8 cellular contexts compared by ENCODE assay signal in the genomic region with DNA sequence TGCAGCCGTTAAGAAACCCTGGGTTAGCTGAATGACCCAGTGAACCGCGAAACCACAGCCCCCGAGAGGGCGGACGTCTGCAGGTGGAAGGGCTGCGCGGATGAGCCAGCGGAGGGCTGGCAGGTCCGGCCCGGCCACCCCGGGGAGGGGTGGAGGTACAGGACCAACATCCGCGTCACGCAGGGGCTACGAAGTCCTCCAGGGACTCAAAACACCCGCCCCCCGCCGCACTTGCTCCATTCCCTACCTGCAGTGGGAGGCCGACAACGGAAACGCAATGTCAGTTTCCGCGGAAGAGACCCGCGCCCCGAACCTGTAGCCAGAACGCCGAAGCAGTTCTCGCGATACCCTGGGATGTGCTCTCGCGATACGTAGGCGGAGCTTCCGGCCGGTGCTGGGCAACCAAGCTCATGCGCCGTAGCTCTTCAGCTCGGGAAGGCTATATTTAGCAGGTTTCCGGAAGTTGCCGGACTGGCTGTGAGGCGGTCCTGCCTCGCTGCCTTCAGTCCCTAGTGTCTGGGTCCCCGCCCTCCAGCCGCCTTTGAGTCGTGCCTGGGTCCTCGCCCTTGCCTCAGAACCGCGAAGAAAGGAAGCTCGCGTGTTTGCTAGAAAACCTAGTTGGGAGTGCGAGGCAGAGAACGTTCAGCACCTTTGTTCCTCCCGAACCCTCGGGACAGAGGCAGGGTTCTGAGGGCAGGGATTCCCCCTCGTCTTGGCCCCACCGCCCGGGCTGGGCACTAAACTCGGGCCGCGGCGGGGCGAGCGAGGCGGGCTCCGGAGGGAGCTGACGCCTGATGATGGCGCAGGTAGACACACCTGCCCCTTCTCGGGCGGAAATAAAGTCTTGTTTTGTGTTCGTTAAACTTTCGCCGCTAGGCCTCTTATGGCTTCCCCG. TPM values are rescaled to one million over a fixed set of nuclear protein-coding genes. Genes with fewer than 3 reads are reported as not detected.
A peak's percentile ranks its signal among the peaks of the same experiment; 100 is the strongest.
DNase-seq lines count a peak whose midpoint lies in the region; ATAC-seq and TF ChIP-seq lines count a peak whose summit lies in the region.

A gene with protein sequence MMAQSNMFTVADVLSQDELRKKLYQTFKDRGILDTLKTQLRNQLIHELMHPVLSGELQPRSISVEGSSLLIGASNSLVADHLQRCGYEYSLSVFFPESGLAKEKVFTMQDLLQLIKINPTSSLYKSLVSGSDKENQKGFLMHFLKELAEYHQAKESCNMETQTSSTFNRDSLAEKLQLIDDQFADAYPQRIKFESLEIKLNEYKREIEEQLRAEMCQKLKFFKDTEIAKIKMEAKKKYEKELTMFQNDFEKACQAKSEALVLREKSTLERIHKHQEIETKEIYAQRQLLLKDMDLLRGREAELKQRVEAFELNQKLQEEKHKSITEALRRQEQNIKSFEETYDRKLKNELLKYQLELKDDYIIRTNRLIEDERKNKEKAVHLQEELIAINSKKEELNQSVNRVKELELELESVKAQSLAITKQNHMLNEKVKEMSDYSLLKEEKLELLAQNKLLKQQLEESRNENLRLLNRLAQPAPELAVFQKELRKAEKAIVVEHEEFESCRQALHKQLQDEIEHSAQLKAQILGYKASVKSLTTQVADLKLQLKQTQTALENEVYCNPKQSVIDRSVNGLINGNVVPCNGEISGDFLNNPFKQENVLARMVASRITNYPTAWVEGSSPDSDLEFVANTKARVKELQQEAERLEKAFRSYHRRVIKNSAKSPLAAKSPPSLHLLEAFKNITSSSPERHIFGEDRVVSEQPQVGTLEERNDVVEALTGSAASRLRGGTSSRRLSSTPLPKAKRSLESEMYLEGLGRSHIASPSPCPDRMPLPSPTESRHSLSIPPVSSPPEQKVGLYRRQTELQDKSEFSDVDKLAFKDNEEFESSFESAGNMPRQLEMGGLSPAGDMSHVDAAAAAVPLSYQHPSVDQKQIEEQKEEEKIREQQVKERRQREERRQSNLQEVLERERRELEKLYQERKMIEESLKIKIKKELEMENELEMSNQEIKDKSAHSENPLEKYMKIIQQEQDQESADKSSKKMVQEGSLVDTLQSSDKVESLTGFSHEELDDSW (plus strand): TSS at position 471 of the 895 bp plus-strand sequence. CDS start 324 bp downstream, at position 795.
A gene (minus strand): TSS at position 343 of the 895 bp plus-strand sequence. CDS start 14,657 bp downstream, outside the sequence.

- H3K27ac ChIP-seq in SU-DHL-6 (ENCODE audit: low read depth, low read length) (peak within 1 kb of the TSS; percentile 95), thymus (ENCODE audit: low read depth) (peak within 1 kb of the TSS; percentile 94)

- peaks cover 10% of the 10 kb centered on the region; the same call in 1 of the 2 replicates for H3K36me3 ChIP-seq in SU-DHL-6 (ENCODE audit: low read length)
- no peaks in the 10 kb centered on the region for H3K36me3 ChIP-seq in thymus (ENCODE audit: control insufficient read depth, insufficient read depth)

- H2AFZ ChIP-seq in SU-DHL-6 (ENCODE audit: low read depth, low read length, severe bottlenecking): peak within 1 kb of the TSS; percentile 62

- ATAC-seq in HG02678 (IDR thresholded peaks at IDR 0.05; ENCODE audit: unreplicated experiment): peak; percentile 89
- ATAC-seq in activated naive CD8-positive, alpha-beta T cell treated with anti-CD3 and anti-CD28 coated beads, Interleukin-2, amount 10 ng/mL, durations not matched to agents 7 days and 5 days (ENCODE audit: low read depth): peak; percentile 98

- peaks cover 21% of the 10 kb centered on the region; the same call in 1 of the 2 replicates for H3F3A ChIP-seq in SU-DHL-6 (ENCODE audit: insufficient read depth)

- H3K9me3 ChIP-seq in SU-DHL-6 (ENCODE audit: insufficient read depth, low read length) (no peaks in the 10 kb centered on the region), thymus (ENCODE audit: control insufficient read depth) (no peaks in the 10 kb centered on the region)

- no peaks in the 10 kb centered on the region for H3K27me3 Mint-ChIP-seq in activated naive CD8-positive, alpha-beta T cell treated with anti-CD3 and anti-CD28 coated beads, Interleukin-2, amount 10 ng/mL, durations not matched to agents 7 days and 5 days
- no peaks in the 10 kb centered on the region for H3K27me3 Mint-ChIP-seq in osteocyte (ENCODE audit: unreplicated experiment)

- peak within 1 kb of the TSS; percentile 99 for H3K4me3 Mint-ChIP-seq in activated naive CD8-positive, alpha-beta T cell treated with anti-CD3 and anti-CD28 coated beads, Interleukin-2, amount 10 ng/mL, durations not matched to agents 7 days and 5 days
- H3K4me3 Mint-ChIP-seq in osteocyte (ENCODE audit: unreplicated experiment): peak within 1 kb of the TSS; percentile 90

- POLR2A ChIA-PET in activated naive CD8-positive, alpha-beta T cell treated with anti-CD3 and anti-CD28 coated beads, Interleukin-2, amount 10 ng/mL, durations not matched to agents 7 days and 5 days (lab: Charles Lee): interaction anchor here (0.6 to 2.2 kb wide), 21 partner anchors 8 to 1601 kb away, joined by 3 to 21 read pairs (median 4); a partner anchor contains a TSS

- H3K4me3 ChIP-seq in GM12864 (ENCODE audit: low read depth, low read length) (peak within 1 kb of the TSS; percentile 84), SU-DHL-6 (ENCODE audit: insufficient read depth, low read length, poor library complexity, severe bottlenecking) (peak within 1 kb of the TSS; percentile 78), thymus (ENCODE audit: low read length) (peak within 1 kb of the TSS; percentile 71)

- H3K27me3 ChIP-seq in SU-DHL-6 (ENCODE audit: low read length) (no peaks in the 10 kb centered on the region), thymus (ENCODE audit: control insufficient read depth, insufficient read depth) (no peaks in the 10 kb centered on the region)

- H3K9me3 Mint-ChIP-seq in activated naive CD8-positive, alpha-beta T cell treated with anti-CD3 and anti-CD28 coated beads, Interleukin-2, amount 10 ng/mL, durations not matched to agents 7 days and 5 days: no peaks in the 10 kb centered on the region
- no peaks in the 10 kb centered on the region for H3K9me3 Mint-ChIP-seq in osteocyte (ENCODE audit: unreplicated experiment)

- peaks cover 30% of the 10 kb centered on the region for H3K36me3 Mint-ChIP-seq in activated naive CD8-positive, alpha-beta T cell treated with anti-CD3 and anti-CD28 coated beads, Interleukin-2, amount 10 ng/mL, durations not matched to agents 7 days and 5 days
- peaks cover 2% of the 10 kb centered on the region for H3K36me3 Mint-ChIP-seq in osteocyte (ENCODE audit: unreplicated experiment)

- intact Hi-C loops in head of caudate nucleus (cut with DNase I): no loop called here

- DNase-seq in GM12864 (ENCODE audit: low read depth): peak; percentile 92
- DNase-seq in NCI-H128 (lab: John Stamatoyannopoulos, UW; ENCODE audit: unreplicated experiment): peak; percentile 84
- peak; percentile 88 for DNase-seq in activated naive CD8-positive, alpha-beta T cell treated with anti-CD3 and anti-CD28 coated beads, Interleukin-2, amount 10 ng/mL, durations not matched to agents 7 days and 5 days
- peak; percentile 79 to 95 (median 89) for DNase-seq in head of caudate nucleus
- DNase-seq in osteocyte (ENCODE audit: extremely low spot score, unreplicated experiment): peak; percentile 95

- peaks cover 23% of the 10 kb centered on the region for H3K4me1 Mint-ChIP-seq in activated naive CD8-positive, alpha-beta T cell treated with anti-CD3 and anti-CD28 coated beads, Interleukin-2, amount 10 ng/mL, durations not matched to agents 7 days and 5 days
- peaks cover 11% of the 10 kb centered on the region for H3K4me1 Mint-ChIP-seq in osteocyte (ENCODE audit: unreplicated experiment)

- peak within 1 kb of the TSS; percentile 97 for H3K27ac Mint-ChIP-seq in activated naive CD8-positive, alpha-beta T cell treated with anti-CD3 and anti-CD28 coated beads, Interleukin-2, amount 10 ng/mL, durations not matched to agents 7 days and 5 days
- H3K27ac Mint-ChIP-seq in osteocyte (ENCODE audit: unreplicated experiment): peak within 1 kb of the TSS; percentile 93

- no peak for TF ChIP-seq CTCF in GM12864 (IDR thresholded peaks at IDR 0.05; ENCODE audit: low read depth, low read length, missing control alignments)
- TF ChIP-seq CTCF in SU-DHL-6 (IDR thresholded peaks at IDR 0.05; ENCODE audit: insufficient read depth, low read length, poor library complexity, severe bottlenecking): no peak
- TF ChIP-seq CTCF in osteocyte (IDR thresholded peaks at IDR 0.05): no peak

- H3K9ac ChIP-seq in SU-DHL-6 (ENCODE audit: low read length): peak within 1 kb of the TSS; percentile 80

- H4K20me1 ChIP-seq in SU-DHL-6 (ENCODE audit: low read depth, low read length): no peaks in the 10 kb centered on the region

- H3K9me2 ChIP-seq in SU-DHL-6 (replicated peaks; ENCODE audit: insufficient read depth, low read length): no peaks in the 10 kb centered on the region

- peaks cover 58% of the 10 kb centered on the region for H3K79me2 ChIP-seq in SU-DHL-6 (ENCODE audit: insufficient read depth, low read length)

- under 1% methylated on average over 75 of the region's 75 CpGs for WGBS in thymus

- H3K4me2 ChIP-seq in SU-DHL-6 (ENCODE audit: low read depth, low read length, poor library complexity, severe bottlenecking): peak within 1 kb of the TSS; percentile 98

- H3K4me1 ChIP-seq in thymus (ENCODE audit: control insufficient read depth, insufficient read depth, low read length): no peaks in the 10 kb centered on the region

RNA-seq across cellular contexts. Expression of the first gene that starts in this region (rescaled TPM):
- total RNA-seq in activated naive CD8-positive, alpha-beta T cell treated with anti-CD3 and anti-CD28 coated beads, Interleukin-2, amount 10 ng/mL, durations not matched to agents 7 days and 5 days: 10 to 100 TPM; 84.9 to 86.1 TPM
- total RNA-seq in osteocyte: 15.2 and 17.3 TPM in 2 replicates
- 137 TPM for polyA plus RNA-seq in thymus

RNA-seq across cellular contexts. Expression of the second gene that starts in this region (rescaled TPM):
- total RNA-seq in activated naive CD8-positive, alpha-beta T cell treated with anti-CD3 and anti-CD28 coated beads, Interleukin-2, amount 10 ng/mL, durations not matched to agents 7 days and 5 days: 10 to 100 TPM; 29.9 to 33.0 TPM
- 14.7 and 14.8 TPM in 2 replicates for total RNA-seq in osteocyte
- polyA plus RNA-seq in thymus: 15.2 TPM

Comparison
In these comparisons a context has a peak if more than half of its experiments do, and no peak if none do; other contexts are left out.
1. Peak in every context shown above with its lines: DNase-seq, ATAC-seq, H3K4me3 ChIP-seq and H3K27ac ChIP-seq.